12 cellular contexts compared by ENCODE assay signal in genomic region chr12:47717046-47717442, GRCh38. TPM values are rescaled to one million over a fixed set of nuclear protein-coding genes. Genes with fewer than 3 reads are reported as not detected.
DNase-seq lines count a peak whose midpoint lies in the region; ATAC-seq, FAIRE-seq and TF ChIP-seq lines count a peak whose summit lies in the region.
"Had no signal": no experiment of that assay in that cellular context is flagged by ENCODE, and none has a peak within 500 bp of the region (broad histone marks: within the 10 kb centered on the region; RNA-seq: fewer than 3 reads in every experiment).

No MANE protein-coding gene starts in this region.

- no peaks in the 10 kb centered on the region for H3K36me3 ChIP-seq in BLaER1
- H3K36me3 ChIP-seq in ascending aorta: no peaks in the 10 kb centered on the region
- no peaks in the 10 kb centered on the region for H3K36me3 ChIP-seq in HepG2 (replicated peaks in 1 of 2; ENCODE audit: control insufficient read depth in 1 of 2, insufficient read depth in 2 of 2, low read length in 2 of 2)
- H3K36me3 ChIP-seq in spleen: peaks cover 0 to 31% (median 2%) of the 10 kb centered on the region in 6 donors
- H3K36me3 ChIP-seq: brain microvascular endothelial cell had no signal

- DNase-seq in ascending aorta (ENCODE audit: low spot score in 2 of 2) (no peak), HepG2 (ENCODE audit: low spot score) (no peak), spleen (no peak), activated gamma-delta T cell treated with Interleukin-2 at 50 U/mL for 16 hours (no peak)
- DNase-seq in stimulated activated CD4-positive, alpha-beta T cell treated with anti-CD3 and anti-CD28 coated beads, Interleukin-4, amount 100 ng/mL, for 24 hours: no peak
- DNase-seq in activated CD4-positive, alpha-beta T cell treated with anti-CD3 and anti-CD28 coated beads, Interleukin-2, amount 50 U/mL, for 48 hours: no peak

- H3K4me3 ChIP-seq in BLaER1 (no peak overlapping the region), ascending aorta (no peak overlapping the region), HepG2 (replicated peaks in 1 of 3; ENCODE audit: insufficient read depth in 1 of 3, low read depth in 2 of 3, low read length in 3 of 3) (peak overlapping the region in 1 of 3 experiments; percentile 48; a peak in 2 of 6 replicates), spleen (no peak overlapping the region)

- TF ChIP-seq POLR2A in HepG2 (IDR thresholded peaks at IDR 0.05; ENCODE audit: insufficient read depth in 1 of 2, low read depth in 2 of 2, low read length in 2 of 2): no peak
- no peak for TF ChIP-seq POLR2A in spleen (IDR thresholded peaks at IDR 0.05)

- H3K4me2 ChIP-seq in BLaER1 (peak overlapping the region; percentile 80), HepG2 (ENCODE audit: low read depth, low read length) (peak overlapping the region; percentile 69)

- H3K9ac ChIP-seq in BLaER1 (peak overlapping the region; percentile 61; the same call in 1 of the 2 replicates), HepG2 (ENCODE audit: insufficient read depth, low read depth, low read length) (no peak overlapping the region)

- ATAC-seq in HepG2 (peak; percentile 7; the same call in 1 of the 3 replicates), HG02798 (IDR thresholded peaks at IDR 0.05; ENCODE audit: poor library complexity, unreplicated experiment) (no peak)

- H3K9me3 ChIP-seq in BLaER1: no peaks in the 10 kb centered on the region
- no peaks in the 10 kb centered on the region for H3K9me3 ChIP-seq in ascending aorta
- H3K9me3 ChIP-seq in HepG2 (ENCODE audit: low read length): no peaks in the 10 kb centered on the region
- no peaks in the 10 kb centered on the region for H3K9me3 ChIP-seq in spleen

- in situ Hi-C loops in HepG2 (cut with HindIII; ENCODE audit: extremely low pct_ligation_motif_present, low pct_unique_long_range_greater_than_20kb): loop anchor here (5.0 kb wide), 1 partner anchor 120 kb away; no protein-coding TSS in a partner anchor

- no peak for TF ChIP-seq EP300 in HepG2 (IDR thresholded peaks at IDR 0.05; ENCODE audit: low read depth in 2 of 2, low read length in 2 of 2)
- TF ChIP-seq EP300 in HepG2 (CRISPR knock-in tag; IDR thresholded peaks at IDR 0.05; ENCODE audit: borderline replicate concordance): no peak

- FAIRE-seq in HepG2 (lab: Jason Lieb, UNC): no peak
- FAIRE-seq: small intestine had no signal

- H3K27ac ChIP-seq in BLaER1 (peak overlapping the region; percentile 62), ascending aorta (peak overlapping the region; percentile 88 to 94), HepG2 (ENCODE audit: extremely low read length, insufficient read depth, low read length) (no peak overlapping the region), spleen (peak overlapping the region in 6 of 8 donors; percentile 68 to 92 (median 83))
- H3K27ac ChIP-seq: brain microvascular endothelial cell had no signal

- H3K27me3 ChIP-seq in BLaER1 (no peaks in the 10 kb centered on the region), ascending aorta (no peaks in the 10 kb centered on the region), HepG2 (ENCODE audit: control insufficient read depth in 1 of 2, insufficient read depth in 2 of 2, low read length in 2 of 2) (no peaks in the 10 kb centered on the region; a peak in 1 of 5 replicates), spleen (replicated peaks in 1 of 7) (no peaks in the 10 kb centered on the region)
- H3K27me3 ChIP-seq: brain microvascular endothelial cell had no signal

- POLR2A ChIA-PET in HepG2 (lab: Yijun Ruan, JAX): no interaction called here

- no peaks in the 10 kb centered on the region for H3K79me2 ChIP-seq in HepG2 (ENCODE audit: insufficient read depth, low read length)

- H4K20me1 ChIP-seq in BLaER1 (no peaks in the 10 kb centered on the region), HepG2 (ENCODE audit: insufficient read depth, low read length) (no peaks in the 10 kb centered on the region)

- no peak for TF ChIP-seq RAD21 in HepG2 (CRISPR knock-in tag; IDR thresholded peaks at IDR 0.05)

- no peak overlapping the region for H2AFZ ChIP-seq in HepG2 (ENCODE audit: low read length)

- TF ChIP-seq CTCF in ascending aorta (IDR thresholded peaks at IDR 0.05): no peak
- no peak for TF ChIP-seq CTCF in HepG2 (CRISPR knock-in tag; IDR thresholded peaks at IDR 0.05)
- no peak for TF ChIP-seq CTCF in spleen (IDR thresholded peaks at IDR 0.05 in 8 of 11, conservative IDR thresholded peaks at IDR 0.05 in 3 of 11)

- H3K4me1 ChIP-seq in BLaER1 (peaks cover 53% of the 10 kb centered on the region), ascending aorta (peaks cover 19 to 26% of the 10 kb centered on the region in 2 donors), HepG2 (ENCODE audit: insufficient read depth, low read length) (peaks cover 12% of the 10 kb centered on the region), spleen (peaks cover 20 to 62% (median 32%) of the 10 kb centered on the region in 6 donors)

- CTCF ChIA-PET in HepG2 (lab: Yijun Ruan, JAX; ENCODE audit: low intra/inter-chr PET ratio, low total read pairs): interaction anchor here (1.6 to 3.9 kb wide), 3 partner anchors 57 to 121 kb away, joined by 4 to 56 read pairs (median 12); no protein-coding TSS in a partner anchor

- 40% methylated on average over 4 of the region's 6 CpGs for WGBS in HepG2 (ENCODE audit: low lambda C conversion rate)
- WGBS in spleen, 5 donors: 71 to 86% (median 81%) methylated on average over 2 to 6 of the region's 6 CpGs

- BruUV-seq in HepG2 (replicated peaks; lab: Mats Ljungman, UMichigan): no TSS peak

- intact Hi-C loops in ascending aorta (cut with DNase I): loop anchor here (1.0 to 5.0 kb wide), 2 partner anchors 20 to 230 kb away; no protein-coding TSS in a partner anchor
- intact Hi-C loops in HepG2 (cut with micrococcal nuclease; ENCODE audit: unreplicated experiment): no loop called here
- intact Hi-C loops in spleen (cut with DNase I; ENCODE audit: low total_unique reads): loop anchor here (5.0 to 10.0 kb wide), 3 partner anchors 50 to 448 kb away; no protein-coding TSS in a partner anchor

RNA-seq across cellular contexts. Expression of gene ENDOU, which starts 8.2 kb away (rescaled TPM):
- total RNA-seq in ascending aorta: not detected
- not detected in 2 replicates for total RNA-seq in HepG2 (2016; rRNA removed; fragmentation: Illumina TruSeq; extraction: Trizol)
- not detected in 2 replicates for total RNA-seq in HepG2 (2016; cell fraction: cytosol; rRNA removed; fragmentation: Illumina TruSeq; extraction: Trizol; ENCODE audit: low read depth)
- total RNA-seq in HepG2 (2016; cell fraction: insoluble cytoplasmic fraction; rRNA removed; fragmentation: Illumina TruSeq; extraction: Trizol): not detected in 2 replicates
- not detected in 2 replicates for total RNA-seq in HepG2 (2016; cell fraction: membrane; rRNA removed; fragmentation: Illumina TruSeq; extraction: Trizol)
- total RNA-seq in HepG2 (2016; cell fraction: nucleus; rRNA removed; fragmentation: Illumina TruSeq; extraction: Trizol): not detected in 2 replicates
- not detected in 2 replicates for polyA plus RNA-seq in HepG2 (2011; rRNA removed)
- polyA plus RNA-seq in HepG2 (2011; cell fraction: cytosol; rRNA removed): not detected in 2 replicates
- not detected in 2 replicates for polyA plus RNA-seq in HepG2 (2011; cell fraction: nucleus; rRNA removed)
- not detected in 2 replicates for polyA plus RNA-seq in HepG2 (2012)
- polyA plus RNA-seq in HepG2 (2016; cell fraction: cytosol; fragmentation: Illumina TruSeq; extraction: Trizol; ENCODE audit: low read depth): not detected in 2 replicates
- polyA plus RNA-seq in HepG2 (2016; cell fraction: insoluble cytoplasmic fraction; fragmentation: Illumina TruSeq; extraction: Trizol; ENCODE audit: low read depth): not detected in 2 replicates
- not detected in 2 replicates for polyA plus RNA-seq in HepG2 (2016; cell fraction: membrane; fragmentation: Illumina TruSeq; extraction: Trizol; ENCODE audit: low read depth)
- not detected in 2 replicates for polyA plus RNA-seq in HepG2 (2016; cell fraction: nucleus; fragmentation: Illumina TruSeq; extraction: Trizol; ENCODE audit: insufficient read depth, low read depth)
- polyA minus RNA-seq in HepG2 (2011; rRNA and poly(A)+ RNA removed; ENCODE audit: low replicate concordance): not detected in 2 replicates
- polyA minus RNA-seq in HepG2 (2011; cell fraction: cytosol; rRNA and poly(A)+ RNA removed): not detected in 2 replicates
- not detected in 2 replicates for polyA minus RNA-seq in HepG2 (2011; cell fraction: nucleus; rRNA and poly(A)+ RNA removed)
- under 1 TPM in 3 of 7 donors, not detected in 4; 0.32 to 0.92 (median 0.70) TPM for total RNA-seq in spleen
- polyA plus RNA-seq in spleen: under 1 TPM; 0.05 to 0.16 (median 0.13) TPM
- total RNA-seq: activated T-helper 1 cell treated with anti-CD3 and anti-CD28 coated beads, Interleukin-12 subunit alpha, Interleukin-12 subunit beta, Interleukin-2, Interleukin-4 antibody, amounts not matched to agents 30 ng/mL and 10 ng/mL and 1 ng/mL, durations not matched to agents 14 hours and 24 hours and 36 hours; mucosa of gallbladder had no signal

RNA-seq across cellular contexts. Expression of gene RPAP3, which starts 11.2 kb away (rescaled TPM):
- total RNA-seq in ascending aorta (8.1 TPM), HepG2 (2016; rRNA removed; fragmentation: Illumina TruSeq; extraction: Trizol) (32.8 and 54.2 TPM in 2 replicates), spleen (10 to 100 TPM; 15.8 to 35.5 (median 27.1) TPM)
- 1.8 and 2.4 TPM in 2 replicates for total RNA-seq in HepG2 (2016; cell fraction: cytosol; rRNA removed; fragmentation: Illumina TruSeq; extraction: Trizol; ENCODE audit: low read depth)
- total RNA-seq in HepG2 (2016; cell fraction: insoluble cytoplasmic fraction; rRNA removed; fragmentation: Illumina TruSeq; extraction: Trizol): 32.6 and 56.0 TPM in 2 replicates
- 6.0 and 7.0 TPM in 2 replicates for total RNA-seq in HepG2 (2016; cell fraction: membrane; rRNA removed; fragmentation: Illumina TruSeq; extraction: Trizol)
- total RNA-seq in HepG2 (2016; cell fraction: nucleus; rRNA removed; fragmentation: Illumina TruSeq; extraction: Trizol): 20.5 and 22.8 TPM in 2 replicates
- polyA plus RNA-seq in HepG2 (2011; rRNA removed) (6.0 and 8.8 TPM in 2 replicates), spleen (10 to 100 TPM; 12.2 to 15.2 (median 14.4) TPM)
- polyA plus RNA-seq in HepG2 (2011; cell fraction: cytosol; rRNA removed): 2.6 and 4.0 TPM in 2 replicates
- polyA plus RNA-seq in HepG2 (2011; cell fraction: nucleus; rRNA removed): 2.1 and 4.0 TPM in 2 replicates
- 12.7 and 13.8 TPM in 2 replicates for polyA plus RNA-seq in HepG2 (2012)
- polyA plus RNA-seq in HepG2 (2016; cell fraction: cytosol; fragmentation: Illumina TruSeq; extraction: Trizol; ENCODE audit: low read depth): 1.9 and 2.4 TPM in 2 replicates
- 54.9 and 56.4 TPM in 2 replicates for polyA plus RNA-seq in HepG2 (2016; cell fraction: insoluble cytoplasmic fraction; fragmentation: Illumina TruSeq; extraction: Trizol; ENCODE audit: low read depth)
- 4.1 and 4.9 TPM in 2 replicates for polyA plus RNA-seq in HepG2 (2016; cell fraction: membrane; fragmentation: Illumina TruSeq; extraction: Trizol; ENCODE audit: low read depth)
- polyA plus RNA-seq in HepG2 (2016; cell fraction: nucleus; fragmentation: Illumina TruSeq; extraction: Trizol; ENCODE audit: insufficient read depth, low read depth): 28.1 and 29.6 TPM in 2 replicates
- polyA minus RNA-seq in HepG2 (2011; rRNA and poly(A)+ RNA removed; ENCODE audit: low replicate concordance): 1.6 and 3.1 TPM in 2 replicates
- polyA minus RNA-seq in HepG2 (2011; cell fraction: cytosol; rRNA and poly(A)+ RNA removed): 6.3 and 6.5 TPM in 2 replicates
- polyA minus RNA-seq in HepG2 (2011; cell fraction: nucleus; rRNA and poly(A)+ RNA removed): 25.4 and 29.5 TPM in 2 replicates

RNA-seq across cellular contexts. Expression of gene RAPGEF3, which starts 41.6 kb away (rescaled TPM):
- total RNA-seq in ascending aorta: 165 TPM
- total RNA-seq in HepG2 (2016; rRNA removed; fragmentation: Illumina TruSeq; extraction: Trizol): 0.07 TPM in 1 of 2 replicates, not detected in the other
- not detected in 2 replicates for total RNA-seq in HepG2 (2016; cell fraction: cytosol; rRNA removed; fragmentation: Illumina TruSeq; extraction: Trizol; ENCODE audit: low read depth)
- total RNA-seq in HepG2 (2016; cell fraction: insoluble cytoplasmic fraction; rRNA removed; fragmentation: Illumina TruSeq; extraction: Trizol): 0.09 TPM in 1 of 2 replicates, not detected in the other
- total RNA-seq in HepG2 (2016; cell fraction: membrane; rRNA removed; fragmentation: Illumina TruSeq; extraction: Trizol): 0.03 TPM in 1 of 2 replicates, not detected in the other
- 0.40 TPM in 1 of 2 replicates, not detected in the other for total RNA-seq in HepG2 (2016; cell fraction: nucleus; rRNA removed; fragmentation: Illumina TruSeq; extraction: Trizol)
- 0.07 and 0.37 TPM in 2 replicates for polyA plus RNA-seq in HepG2 (2011; rRNA removed)
- polyA plus RNA-seq in HepG2 (2011; cell fraction: cytosol; rRNA removed): 0.05 and 0.13 TPM in 2 replicates
- polyA plus RNA-seq in HepG2 (2011; cell fraction: nucleus; rRNA removed): 0.56 and 0.95 TPM in 2 replicates
- polyA plus RNA-seq in HepG2 (2012): 0.11 and 0.16 TPM in 2 replicates
- polyA plus RNA-seq in HepG2 (2016; cell fraction: cytosol; fragmentation: Illumina TruSeq; extraction: Trizol; ENCODE audit: low read depth): not detected in 2 replicates
- 0.17 TPM in 1 of 2 replicates, not detected in the other for polyA plus RNA-seq in HepG2 (2016; cell fraction: insoluble cytoplasmic fraction; fragmentation: Illumina TruSeq; extraction: Trizol; ENCODE audit: low read depth)
- not detected in 2 replicates for polyA plus RNA-seq in HepG2 (2016; cell fraction: membrane; fragmentation: Illumina TruSeq; extraction: Trizol; ENCODE audit: low read depth)
- 0.63 TPM in 1 of 2 replicates, not detected in the other for polyA plus RNA-seq in HepG2 (2016; cell fraction: nucleus; fragmentation: Illumina TruSeq; extraction: Trizol; ENCODE audit: insufficient read depth, low read depth)
- polyA minus RNA-seq in HepG2 (2011; rRNA and poly(A)+ RNA removed; ENCODE audit: low replicate concordance): 0.28 and 2.0 TPM in 2 replicates
- not detected in 2 replicates for polyA minus RNA-seq in HepG2 (2011; cell fraction: cytosol; rRNA and poly(A)+ RNA removed)
- polyA minus RNA-seq in HepG2 (2011; cell fraction: nucleus; rRNA and poly(A)+ RNA removed): 0.13 and 1.1 TPM in 2 replicates
- 10 to 100 TPM; 50.6 to 84.3 (median 57.8) TPM for total RNA-seq in spleen
- 100 to 1,000 TPM in 1 of 3 donors, 10 to 100 TPM in 2; 21.4 to 116 (median 64.3) TPM for polyA plus RNA-seq in spleen

RNA-seq across cellular contexts. Expression of gene SLC48A1, which starts 56.0 kb away (rescaled TPM):
- 144 TPM for total RNA-seq in ascending aorta
- total RNA-seq in HepG2 (2016; rRNA removed; fragmentation: Illumina TruSeq; extraction: Trizol): 2.6 and 3.7 TPM in 2 replicates
- 2.3 and 3.1 TPM in 2 replicates for total RNA-seq in HepG2 (2016; cell fraction: cytosol; rRNA removed; fragmentation: Illumina TruSeq; extraction: Trizol; ENCODE audit: low read depth)
- total RNA-seq in HepG2 (2016; cell fraction: insoluble cytoplasmic fraction; rRNA removed; fragmentation: Illumina TruSeq; extraction: Trizol): 2.3 and 3.4 TPM in 2 replicates
- 5.0 and 6.3 TPM in 2 replicates for total RNA-seq in HepG2 (2016; cell fraction: membrane; rRNA removed; fragmentation: Illumina TruSeq; extraction: Trizol)
- total RNA-seq in HepG2 (2016; cell fraction: nucleus; rRNA removed; fragmentation: Illumina TruSeq; extraction: Trizol): 2.5 and 2.6 TPM in 2 replicates
- polyA plus RNA-seq in HepG2 (2011; rRNA removed): 2.2 and 3.1 TPM in 2 replicates
- 2.4 and 2.6 TPM in 2 replicates for polyA plus RNA-seq in HepG2 (2011; cell fraction: cytosol; rRNA removed)
- polyA plus RNA-seq in HepG2 (2011; cell fraction: nucleus; rRNA removed): 3.1 and 4.1 TPM in 2 replicates
- polyA plus RNA-seq in HepG2 (2012): 2.1 and 3.5 TPM in 2 replicates
- polyA plus RNA-seq in HepG2 (2016; cell fraction: cytosol; fragmentation: Illumina TruSeq; extraction: Trizol; ENCODE audit: low read depth): 3.8 and 3.9 TPM in 2 replicates
- 2.6 and 3.2 TPM in 2 replicates for polyA plus RNA-seq in HepG2 (2016; cell fraction: insoluble cytoplasmic fraction; fragmentation: Illumina TruSeq; extraction: Trizol; ENCODE audit: low read depth)
- 6.3 and 6.9 TPM in 2 replicates for polyA plus RNA-seq in HepG2 (2016; cell fraction: membrane; fragmentation: Illumina TruSeq; extraction: Trizol; ENCODE audit: low read depth)
- polyA plus RNA-seq in HepG2 (2016; cell fraction: nucleus; fragmentation: Illumina TruSeq; extraction: Trizol; ENCODE audit: insufficient read depth, low read depth): 5.6 and 6.3 TPM in 2 replicates
- 5.7 and 45.5 TPM in 2 replicates for polyA minus RNA-seq in HepG2 (2011; rRNA and poly(A)+ RNA removed; ENCODE audit: low replicate concordance)
- polyA minus RNA-seq in HepG2 (2011; cell fraction: cytosol; rRNA and poly(A)+ RNA removed): 1.5 and 2.1 TPM in 2 replicates
- polyA minus RNA-seq in HepG2 (2011; cell fraction: nucleus; rRNA and poly(A)+ RNA removed): 1.7 and 2.8 TPM in 2 replicates
- total RNA-seq in spleen: 10 to 100 TPM; 20.2 to 66.4 (median 42.3) TPM
- 10 to 100 TPM in 1 of 3 donors, 1 to 10 TPM in 2; 8.4 to 24.1 (median 9.5) TPM for polyA plus RNA-seq in spleen

Comparison
In these comparisons a context has a peak if more than half of its experiments do, and no peak if none do; other contexts are left out.
1. RNA of gene RAPGEF3, which starts 41.6 kb away (total RNA-seq): 165 TPM in ascending aorta (single experiment) and 50.6 to 84.3 TPM in spleen; 0.03 to 0.40 TPM in HepG2; every median in the first group is over 10 times any median in the second.